ENCODE assay signal across 1 cellular context in genomic region chr12:6778571-6779550, GRCh38.
TF ChIP-seq lines count a peak whose summit lies in the region.

No MANE protein-coding gene starts in this region.

TF ChIP-seq in HepG2, 621 proteins besides CTCF, POLR2A, EP300 and RAD21 (continued from another document and continues in another):
- no peak; the same call in 1 of the 2 replicates for TF ChIP-seq PRDM15 (CRISPR knock-in tag; IDR thresholded peaks at IDR 0.05)
- TF ChIP-seq HMG20A (CRISPR knock-in tag; IDR thresholded peaks at IDR 0.05; ENCODE audit: borderline replicate concordance) = no peak; the same call in 1 of the 2 replicates
- TF ChIP-seq MLXIP (CRISPR knock-in tag; IDR thresholded peaks at IDR 0.05; ENCODE audit: borderline replicate concordance) = no peak
- 0 out of 4 replicates have a peak, but pooled peaks of 1 of the 2 experiments have one; percentile 39 for TF ChIP-seq NR2F1 (CRISPR knock-in tag; IDR thresholded peaks at IDR 0.05)
- TF ChIP-seq RAD51 (IDR thresholded peaks at IDR 0.05; ENCODE audit: borderline replicate concordance) = no peak
- no peak for TF ChIP-seq HNRNPK (IDR thresholded peaks at IDR 0.05; ENCODE audit: low read depth, low read length, poor library complexity, severe bottlenecking)
- TF ChIP-seq ZNF557 (CRISPR knock-in tag; IDR thresholded peaks at IDR 0.05) = no peak
- no peak for TF ChIP-seq ZBTB40 (IDR thresholded peaks at IDR 0.05)
- TF ChIP-seq ZBTB40 (CRISPR knock-in tag; IDR thresholded peaks at IDR 0.05) = peak; percentile 47; the same call in 1 of the 2 replicates
- TF ChIP-seq SP4 (CRISPR knock-in tag; IDR thresholded peaks at IDR 0.05) = no peak
- TF ChIP-seq ZNF790 (CRISPR knock-in tag; IDR thresholded peaks at IDR 0.05; ENCODE audit: borderline replicate concordance) = no peak
- TF ChIP-seq HOXA5 (CRISPR knock-in tag; IDR thresholded peaks at IDR 0.05) = no peak
- TF ChIP-seq CEBPB (IDR thresholded peaks at IDR 0.05; ENCODE audit: borderline replicate concordance, low read depth, low read length) = no peak
- 0 out of 2 replicates have a peak, but pooled peaks have one; percentile 82 for TF ChIP-seq ZFP90 (CRISPR knock-in tag; IDR thresholded peaks at IDR 0.05; ENCODE audit: borderline replicate concordance)
- TF ChIP-seq ATF5 (CRISPR knock-in tag; IDR thresholded peaks at IDR 0.05; ENCODE audit: low read depth) = no peak
- no peak for TF ChIP-seq ZNF547 (CRISPR knock-in tag; IDR thresholded peaks at IDR 0.05)
- no peak; the same call in 1 of the 2 replicates for TF ChIP-seq CHCHD3 (CRISPR knock-in tag; IDR thresholded peaks at IDR 0.05)
- TF ChIP-seq ZNF451 (CRISPR knock-in tag; IDR thresholded peaks at IDR 0.05) = 0 out of 2 replicates have a peak, but pooled peaks have one; percentile 59
- no peak for TF ChIP-seq HNRNPH1 (optimal IDR thresholded peaks at IDR 0.05; ENCODE audit: low read depth, low read length)
- no peak for TF ChIP-seq ATF1 (CRISPR knock-in tag; IDR thresholded peaks at IDR 0.05)
- peak; percentile 76 for TF ChIP-seq KAT8 (CRISPR knock-in tag; IDR thresholded peaks at IDR 0.05)
- TF ChIP-seq ZNF703 (CRISPR knock-in tag; IDR thresholded peaks at IDR 0.05; ENCODE audit: borderline replicate concordance) = no peak
- no peak for TF ChIP-seq PBX2 (CRISPR knock-in tag; IDR thresholded peaks at IDR 0.05)
- TF ChIP-seq SMAD3 (CRISPR knock-in tag; IDR thresholded peaks at IDR 0.05) = peak; percentile 73; the same call in 1 of the 2 replicates
- peak; percentile 87 for TF ChIP-seq ZBTB38 (CRISPR knock-in tag; IDR thresholded peaks at IDR 0.05)
- TF ChIP-seq ZNF646 (CRISPR knock-in tag; IDR thresholded peaks at IDR 0.05) = peak; percentile 51; the same call in 1 of the 2 replicates
- no peak for TF ChIP-seq FOXO4 (CRISPR knock-in tag; conservative IDR thresholded peaks at IDR 0.05)
- no peak for TF ChIP-seq ZNF101 (CRISPR knock-in tag; IDR thresholded peaks at IDR 0.05; ENCODE audit: borderline replicate concordance, low read depth)
